Comparison of ENCODE assay signal across 9 cellular contexts in the genomic region with DNA sequence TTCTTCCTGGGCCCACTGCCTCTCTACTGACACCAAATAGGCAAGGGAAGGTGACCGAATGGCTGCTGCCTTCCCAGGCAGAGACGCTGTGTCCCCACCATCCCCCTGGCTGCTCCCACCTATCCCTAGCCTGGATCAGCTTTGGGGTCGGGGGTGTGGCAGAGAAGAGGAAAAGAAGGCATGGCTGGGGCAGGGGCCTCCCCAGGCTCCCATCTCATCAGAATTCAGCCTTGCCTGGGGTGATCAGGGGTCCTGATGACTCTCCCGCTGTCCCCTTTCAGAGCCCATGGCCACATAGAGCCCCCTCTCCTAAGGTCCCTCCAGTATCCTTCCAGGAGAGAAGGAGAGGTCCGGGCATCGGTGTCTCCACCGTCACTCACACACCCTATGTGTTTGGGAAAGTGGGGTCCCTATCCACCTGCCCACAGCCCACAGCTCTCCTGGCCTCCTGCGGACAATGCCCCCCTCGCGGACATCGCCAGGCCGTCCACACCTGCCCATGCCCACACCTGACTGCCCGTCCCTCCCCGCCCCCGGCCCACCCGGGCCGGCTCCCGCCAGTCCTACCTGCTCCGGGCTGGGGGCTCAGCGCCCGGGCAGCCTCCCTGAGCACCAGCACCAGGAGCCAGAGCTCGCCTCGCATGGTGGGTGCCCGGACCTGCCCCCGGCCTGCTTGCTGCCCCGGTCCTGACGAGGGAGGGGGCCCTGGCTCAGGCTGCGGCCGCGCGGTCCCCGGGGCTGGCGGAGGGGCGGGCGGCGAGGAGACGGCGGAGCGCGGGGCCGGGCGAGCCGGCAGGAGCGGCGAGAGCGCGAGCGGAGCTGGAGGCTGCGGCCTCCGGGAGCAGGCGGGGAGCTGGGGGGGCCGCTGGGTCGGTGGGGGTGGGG. TPM values are rescaled to one million over a fixed set of nuclear protein-coding genes. Genes with fewer than 3 reads are reported as not detected.
A peak's percentile ranks its signal among the peaks of the same experiment; 100 is the strongest.
DNase-seq lines count a peak whose midpoint lies in the region; ATAC-seq and TF ChIP-seq lines count a peak whose summit lies in the region.
"Had no signal": no experiment of that assay in that cellular context is flagged by ENCODE, and none has a peak within 500 bp of the region (broad histone marks: within the 10 kb centered on the region; RNA-seq: fewer than 3 reads in every experiment).

A gene (minus strand): TSS at position 843 of the 885 bp plus-strand sequence. CDS start 200 bp downstream, at position 643.

- intact Hi-C loops in HCT116 (cut with micrococcal nuclease): loop anchor here (10.0 kb wide), 1 partner anchor 416 kb away; a partner anchor contains a TSS
- intact Hi-C loops in heart right ventricle (cut with DNase I): loop anchor here in 9 of 10 donors (2.0 to 10.0 kb wide), 9 partner anchors 54 to 279 kb away; a partner anchor contains a TSS
- intact Hi-C loops in gastrocnemius medialis (cut with DNase I; ENCODE audit: low total_unique reads): no loop called here

- H3K4me1 ChIP-seq in HCT116 (ENCODE audit: control insufficient read depth in 1 of 2, insufficient read depth in 2 of 2, low read length in 2 of 2) (peaks cover 11 to 23% of the 10 kb centered on the region in 2 experiments), heart right ventricle (peaks cover 3 to 40% (median 14%) of the 10 kb centered on the region in 9 donors), gastrocnemius medialis (peaks cover 11 to 13% of the 10 kb centered on the region in 2 donors)

- H3K36me3 Mint-ChIP-seq in activated T-cell treated with anti-CD3 and anti-CD28 coated beads, Interleukin-2, amount 50 U/mL, for 24 hours (ENCODE audit: low read depth): peaks cover 7% of the 10 kb centered on the region

- CTCF ChIA-PET in HCT116 (lab: Charles Lee): interaction anchor here (3.7 to 5.5 kb wide), 2 partner anchors 168 kb away, joined by 28 to 135 read pairs; no protein-coding TSS in a partner anchor

- H3K27ac Mint-ChIP-seq in activated T-cell treated with anti-CD3 and anti-CD28 coated beads, Interleukin-2, amount 50 U/mL, for 24 hours: peak within 1 kb of the TSS; percentile 98

- WGBS in heart right ventricle, 2 donors: 3 to 5% methylated on average over 38 to 53 of the region's 53 CpGs

- H3K27me3 ChIP-seq in HCT116 (ENCODE audit: insufficient read depth, low read length): no peaks in the 10 kb centered on the region
- peaks cover 0 to 37% (median 12%) of the 10 kb centered on the region in 7 donors for H3K27me3 ChIP-seq in heart right ventricle
- H3K27me3 ChIP-seq in gastrocnemius medialis: peaks cover 5 to 18% (median 7%) of the 10 kb centered on the region in 3 donors

- peak within 1 kb of the TSS; percentile 67 for H3K9ac ChIP-seq in HCT116 (ENCODE audit: low read length)

- H3K27ac ChIP-seq in HCT116 (ENCODE audit: low read depth, low read length) (peak within 1 kb of the TSS; percentile 56), heart right ventricle (peak within 1 kb of the TSS; percentile 72 to 97 (median 87)), gastrocnemius medialis (peak within 1 kb of the TSS; percentile 84 to 96 (median 92))

- DNase-seq in HCT116 (ENCODE audit: low read depth, low spot score): no peak
- DNase-seq in activated T-cell treated with anti-CD3 and anti-CD28 coated beads, Interleukin-2, amount 50 U/mL, for 24 hours: peak; percentile 59
- DNase-seq in heart right ventricle: peak in 1 of 2 donors; percentile 40
- no peak for DNase-seq in gastrocnemius medialis
- DNase-seq in KG1 (lab: John Stamatoyannopoulos, UW): no peak
- no peak for DNase-seq in NCI-H1436 treated with DMSO at 0.1 percent for 48 hours (lab: John Stamatoyannopoulos, UW)

- POLR2A ChIA-PET in HCT116 (lab: Charles Lee): no interaction called here

- RAD21 ChIA-PET in HCT116 (lab: Charles Lee; ENCODE audit: low non-redundant PET in 1 of 2, low total read pairs in 2 of 2, uncharacterized antibody in 2 of 2, unreplicated experiment in 2 of 2): no interaction called here

- no peaks in the 10 kb centered on the region for H3K9me3 Mint-ChIP-seq in activated T-cell treated with anti-CD3 and anti-CD28 coated beads, Interleukin-2, amount 50 U/mL, for 24 hours

- peaks cover 42% of the 10 kb centered on the region for H3K4me1 Mint-ChIP-seq in activated T-cell treated with anti-CD3 and anti-CD28 coated beads, Interleukin-2, amount 50 U/mL, for 24 hours (ENCODE audit: low read depth)

- H4K20me1 ChIP-seq in HCT116 (ENCODE audit: insufficient read depth): no peaks in the 10 kb centered on the region

- no peak for TF ChIP-seq POLR2A in HCT116 (IDR thresholded peaks at IDR 0.05; ENCODE audit: borderline replicate concordance, extremely low read depth, insufficient read depth, insufficient read length)
- TF ChIP-seq POLR2A in gastrocnemius medialis (IDR thresholded peaks at IDR 0.05): no peak

- H3K9me2 ChIP-seq in HCT116 (ENCODE audit: insufficient read depth): no peaks in the 10 kb centered on the region

- peak within 1 kb of the TSS; percentile 89 for H2AFZ ChIP-seq in HCT116 (ENCODE audit: low read depth, low read length, poor library complexity, severe bottlenecking)

- TF ChIP-seq CTCF in HCT116 (IDR thresholded peaks at IDR 0.05 in 2 of 3, conservative IDR thresholded peaks at IDR 0.05 in 1 of 3; ENCODE audit: borderline replicate concordance in 1 of 3, insufficient read depth in 1 of 3, low read depth in 2 of 3, low read length in 2 of 3) (no peak), heart right ventricle (IDR thresholded peaks at IDR 0.05) (no peak), gastrocnemius medialis (IDR thresholded peaks at IDR 0.05 in 4 of 5, conservative IDR thresholded peaks at IDR 0.05 in 1 of 5) (no peak)

- peak within 1 kb of the TSS; percentile 98 for H3K4me3 Mint-ChIP-seq in activated T-cell treated with anti-CD3 and anti-CD28 coated beads, Interleukin-2, amount 50 U/mL, for 24 hours

- no peak for TF ChIP-seq RAD21 in HCT116 (IDR thresholded peaks at IDR 0.05; ENCODE audit: low read depth)

- H3K36me3 ChIP-seq in HCT116 (ENCODE audit: control insufficient read depth in 1 of 2, insufficient read depth in 2 of 2, low read length in 2 of 2): no peaks in the 10 kb centered on the region
- no peaks in the 10 kb centered on the region for H3K36me3 ChIP-seq in heart right ventricle
- H3K36me3 ChIP-seq in gastrocnemius medialis: no peaks in the 10 kb centered on the region

- no peaks in the 10 kb centered on the region for H3K9me3 ChIP-seq in HCT116 (ENCODE audit: control insufficient read depth in 1 of 2, insufficient read depth in 1 of 2, low read depth in 1 of 2, low read length in 2 of 2)
- no peaks in the 10 kb centered on the region for H3K9me3 ChIP-seq in heart right ventricle
- no peaks in the 10 kb centered on the region for H3K9me3 ChIP-seq in gastrocnemius medialis

- H3K79me2 ChIP-seq in HCT116 (ENCODE audit: insufficient read depth, low read length): no peaks in the 10 kb centered on the region

- H3K4me2 ChIP-seq in HCT116 (ENCODE audit: low read length): peak within 1 kb of the TSS; percentile 94

- H3K4me3 ChIP-seq in HCT116 (replicated peaks in 1 of 2; ENCODE audit: low read depth in 1 of 2, low read length in 2 of 2) (peak within 1 kb of the TSS; percentile 36 to 62), heart right ventricle (peak within 1 kb of the TSS; percentile 14 to 94 (median 76)), gastrocnemius medialis (peak within 1 kb of the TSS; percentile 61 to 89 (median 86))

- no peak for ATAC-seq in HCT116
- peak in 2 of 8 donors; percentile 5 to 23 for ATAC-seq in heart right ventricle
- ATAC-seq in gastrocnemius medialis: no peak
- no peak for ATAC-seq in HG03460 (IDR thresholded peaks at IDR 0.05; ENCODE audit: unreplicated experiment)
- no peak for ATAC-seq in HG03571 (IDR thresholded peaks at IDR 0.05; ENCODE audit: unreplicated experiment)

- BruUV-seq in HCT116 (replicated peaks; lab: Mats Ljungman, UMichigan): no TSS peak

- in situ Hi-C loops in gastrocnemius medialis (cut with MboI; ENCODE audit: low sequenced_read_pairs in 4 of 4): loop anchor here in 1 of 4 donors (25.0 kb wide), 1 partner anchor 289 kb away; a partner anchor contains a TSS

- H3K27me3 Mint-ChIP-seq in activated T-cell treated with anti-CD3 and anti-CD28 coated beads, Interleukin-2, amount 50 U/mL, for 24 hours: peaks cover 6% of the 10 kb centered on the region

TF ChIP-seq in HCT116, 20 proteins besides CTCF, POLR2A, EP300 and RAD21:
- TF ChIP-seq SP1 (IDR thresholded peaks at IDR 0.05; ENCODE audit: low read depth) (no peak), TCF7L2 (IDR thresholded peaks at IDR 0.05; ENCODE audit: borderline replicate concordance, extremely low read depth, insufficient read depth, insufficient read length) (no peak), EGR1 (IDR thresholded peaks at IDR 0.05; ENCODE audit: low read depth) (no peak)

RNA-seq across cellular contexts. Expression of the gene that starts here (rescaled TPM):
- total RNA-seq in HCT116 (2021; ENCODE audit: unreplicated experiment) (1.8 TPM), heart right ventricle (10 to 100 TPM in 7 of 10 donors, 1 to 10 TPM in 3; 9.1 to 21.3 (median 11.2) TPM), gastrocnemius medialis (1 to 10 TPM in 3 of 4 donors, under 1 TPM in 1; 0.49 to 4.5 (median 2.4) TPM)
- 2.7 TPM in 2 replicates for polyA plus RNA-seq in HCT116 (2012)
- polyA plus RNA-seq in heart right ventricle: 10 to 100 TPM in 1 of 2 donors, 1 to 10 TPM in 1; 7.3 to 20.0 TPM
- total RNA-seq: renal cortical epithelial cell had no signal
